Comparison of ENCODE assay signal across 11 cellular contexts in the genomic region with DNA sequence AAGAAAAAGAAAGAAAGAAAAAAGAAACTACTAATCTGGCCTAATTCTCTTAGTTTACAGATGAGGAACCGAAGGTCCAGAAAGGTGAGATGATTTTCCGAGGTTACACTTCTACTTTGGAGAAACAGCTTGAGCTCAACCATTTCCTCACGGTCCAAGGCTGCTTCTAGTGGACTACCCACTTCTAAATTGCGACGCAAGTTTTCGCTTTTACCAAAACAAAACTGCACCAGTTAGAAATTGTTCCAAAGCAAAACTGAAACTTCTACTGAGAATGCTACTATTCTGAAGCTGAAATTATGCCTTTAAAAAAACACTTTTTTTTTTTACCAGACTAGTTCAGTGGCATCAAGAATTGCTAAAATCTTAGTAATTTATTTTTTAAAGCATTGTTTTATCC.
A peak's percentile ranks its signal among the peaks of the same experiment; 100 is the strongest.
DNase-seq lines count a peak whose midpoint lies in the region; ATAC-seq, FAIRE-seq and TF ChIP-seq lines count a peak whose summit lies in the region.
"Had no signal": no experiment of that assay in that cellular context is flagged by ENCODE, and none has a peak within 500 bp of the region (broad histone marks: within the 10 kb centered on the region; RNA-seq: fewer than 3 reads in every experiment).

No MANE protein-coding gene starts in this region.

- ATAC-seq in GM19324 (IDR thresholded peaks at IDR 0.05; ENCODE audit: low FRiP score, unreplicated experiment) = peak; percentile 90
- peak; percentile 94 for ATAC-seq in HG02798 (IDR thresholded peaks at IDR 0.05; ENCODE audit: poor library complexity, unreplicated experiment)

- peak overlapping the region; percentile 42 for H3K4me2 ChIP-seq in OCI-LY3 (ENCODE audit: low read length)

- H3K79me2 ChIP-seq in OCI-LY3 (ENCODE audit: low read length) = no peaks in the 10 kb centered on the region

- H3K27ac ChIP-seq in OCI-LY3 (ENCODE audit: low read length) = 0 out of 2 replicates have a peak overlapping the region, but pooled peaks have one; percentile 0
- H3K27ac ChIP-seq: uterus had no signal

- TF ChIP-seq POLR2A in GM12891 (IDR thresholded peaks at IDR 0.05; ENCODE audit: low read depth, low read length) = no peak

- no peak overlapping the region for H2AFZ ChIP-seq in OCI-LY3 (ENCODE audit: low read depth, low read length)

- H3K9ac ChIP-seq in OCI-LY3 (ENCODE audit: low read length) = no peak overlapping the region

- H3K9me3 ChIP-seq in OCI-LY3 (ENCODE audit: insufficient read depth, low read length) = no peaks in the 10 kb centered on the region
- H3K9me3 ChIP-seq: uterus had no signal

- FAIRE-seq in GM12891 (lab: Jason Lieb, UNC) = peak; percentile 67

- H4K20me1 ChIP-seq in OCI-LY3 (ENCODE audit: insufficient read depth, low read length) = no peaks in the 10 kb centered on the region

- H3K4me3 ChIP-seq in OCI-LY3 (ENCODE audit: low read length) = peak overlapping the region; percentile 34
- H3K4me3 ChIP-seq: uterus had no signal

- DNase-seq in GM12891 (ENCODE audit: insufficient read length, low spot score) (peak; percentile 37), SIG-M5 treated with dmso at 0.1 percent for 504 hours (lab: John Stamatoyannopoulos, UW; ENCODE audit: unreplicated experiment) (no peak), DMS 273 (lab: John Stamatoyannopoulos, UW; ENCODE audit: unreplicated experiment) (no peak), nucleus accumbens (lab: John Stamatoyannopoulos, UW) (no peak), HuH-7 (ENCODE audit: low spot score) (no peak)
- DNase-seq: activated T-cell treated with anti-CD3 and anti-CD28 coated beads, Interleukin-2, amount 50 U/mL, for 1 hour; hypothalamus; uterus had no signal

- peaks cover 8% of the 10 kb centered on the region; the same call in 1 of the 2 replicates for H3K4me1 ChIP-seq in OCI-LY3 (ENCODE audit: low read length)
- H3K4me1 ChIP-seq: uterus had no signal

- H3K36me3 ChIP-seq in OCI-LY3 (replicated peaks; ENCODE audit: low read depth, low read length) = no peaks in the 10 kb centered on the region
- H3K36me3 ChIP-seq: uterus had no signal

- H3K27me3 ChIP-seq in OCI-LY3 (ENCODE audit: low read depth, low read length) = no peaks in the 10 kb centered on the region
- H3K27me3 ChIP-seq: uterus had no signal

- no peak for TF ChIP-seq CTCF in OCI-LY3 (IDR thresholded peaks at IDR 0.05; ENCODE audit: low read depth, low read length)

TF ChIP-seq in GM12891, 5 proteins besides CTCF, POLR2A, EP300 and RAD21:
- TF ChIP-seq POU2F2 (IDR thresholded peaks at IDR 0.05; ENCODE audit: low read depth, low read length) (no peak), TAF1 (IDR thresholded peaks at IDR 0.05; ENCODE audit: low read depth, low read length) (no peak), SPI1 (IDR thresholded peaks at IDR 0.05; ENCODE audit: low read depth, low read length) (no peak), PAX5 (IDR thresholded peaks at IDR 0.05; ENCODE audit: insufficient read depth, low read length, severe bottlenecking) (no peak), POLR2AphosphoS5 (IDR thresholded peaks at IDR 0.05; ENCODE audit: low read depth, low read length) (no peak)
TF ChIP-seq in GM12891: peak in this region for 0.
